ENCODE assay signal across 9 cellular contexts in the genomic region with DNA sequence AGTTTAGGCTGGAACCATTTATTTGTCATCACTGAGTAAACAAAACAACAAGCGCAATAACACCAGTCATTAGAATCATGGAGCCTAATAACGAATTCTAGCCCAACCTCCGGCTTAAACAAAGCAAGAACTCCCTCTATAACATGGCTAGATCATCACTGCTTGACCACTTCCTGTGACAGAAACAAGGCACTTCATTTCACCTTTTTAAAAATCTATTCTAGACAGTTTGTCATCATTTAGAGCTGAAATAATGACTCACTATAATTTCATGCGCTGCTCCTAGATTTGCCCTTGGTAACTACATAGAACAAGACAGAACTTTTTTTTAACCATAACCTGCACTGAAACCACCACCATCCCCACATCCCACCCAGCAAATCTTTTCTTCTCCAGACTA.
DNase-seq lines count a peak whose midpoint lies in the region; ATAC-seq, FAIRE-seq and TF ChIP-seq lines count a peak whose summit lies in the region.
"Had no signal": no experiment of that assay in that cellular context is flagged by ENCODE, and none has a peak within 500 bp of the region (broad histone marks: within the 10 kb centered on the region; RNA-seq: fewer than 3 reads in every experiment).

No MANE protein-coding gene starts in this region.

- no peak for TF ChIP-seq CTCF in Calu3 (IDR thresholded peaks at IDR 0.05; ENCODE audit: unreplicated experiment)
- no peak for TF ChIP-seq CTCF in K562 (IDR thresholded peaks at IDR 0.05 in 2 of 3, conservative IDR thresholded peaks at IDR 0.05 in 1 of 3; ENCODE audit: insufficient read depth in 2 of 3, low read depth in 1 of 3, low read length in 3 of 3)
- no peak for TF ChIP-seq CTCF in colonic mucosa (IDR thresholded peaks at IDR 0.05)

- no peak overlapping the region for H3K27ac ChIP-seq in K562 (ENCODE audit: extremely low read depth, low read depth, low read length)
- no peak overlapping the region for H3K27ac ChIP-seq in colonic mucosa
- H3K27ac ChIP-seq: vagina had no signal

- intact Hi-C loops in Calu3 (cut with micrococcal nuclease; ENCODE audit: unreplicated experiment) (no loop called here), K562 (cut with micrococcal nuclease) (loop anchor here (5.0 kb wide), 1 partner anchor 194 kb away; no protein-coding TSS in a partner anchor), left cardiac atrium (cut with DNase I) (loop anchor here in 1 of 2 donors (5.0 kb wide), 2 partner anchors 74 to 174 kb away; no protein-coding TSS in a partner anchor), colonic mucosa (cut with DNase I) (no loop called here)

- no peaks in the 10 kb centered on the region for H3K9me3 Mint-ChIP-seq in Calu3 (ENCODE audit: low read depth, unreplicated experiment)

- no peaks in the 10 kb centered on the region for H3K9me1 ChIP-seq in K562 (ENCODE audit: control insufficient read depth, insufficient read depth, low read length)

- no peak for TF ChIP-seq POLR2A in K562 (conservative IDR thresholded peaks at IDR 0.05)

- H3K27ac Mint-ChIP-seq in Calu3 (ENCODE audit: unreplicated experiment) = peak overlapping the region; percentile 15

- no peak for FAIRE-seq in K562 (lab: Jason Lieb, UNC)

- H3K4me3 Mint-ChIP-seq in Calu3 (ENCODE audit: low read depth, unreplicated experiment) = no peak overlapping the region

- ATAC-seq in GM19452 (IDR thresholded peaks at IDR 0.05; ENCODE audit: unreplicated experiment) (peak; percentile 49), HG03571 (IDR thresholded peaks at IDR 0.05; ENCODE audit: unreplicated experiment) (peak; percentile 36), K562 (no peak), GM21360 (IDR thresholded peaks at IDR 0.05; ENCODE audit: unreplicated experiment) (no peak), left cardiac atrium (no peak)

- WGBS in K562 (ENCODE audit: insufficient coverage, low coverage, missing lambda C conversion rate) = 70% methylated on average over 4 of the region's 4 CpGs

- peaks cover 16% of the 10 kb centered on the region for H3K4me1 Mint-ChIP-seq in Calu3 (ENCODE audit: low read depth, unreplicated experiment)

- no TSS peak for BruUV-seq in Calu3 (replicated peaks; lab: Mats Ljungman, UMichigan)
- BruUV-seq in K562 (replicated peaks; lab: Mats Ljungman, UMichigan) = no TSS peak

- POLR2A ChIA-PET in K562 (lab: Yijun Ruan, JAX) = interaction anchor here (0.6 to 0.9 kb wide), 3 partner anchors 13 to 83 kb away, joined by 3 read pairs; no protein-coding TSS in a partner anchor

- peaks cover 90% of the 10 kb centered on the region for H3K79me2 ChIP-seq in K562 (ENCODE audit: control insufficient read depth, insufficient read depth, low read length)

- H3K27me3 Mint-ChIP-seq in Calu3 (ENCODE audit: unreplicated experiment) = no peaks in the 10 kb centered on the region

- CTCF ChIA-PET in Calu3 (lab: Charles Lee) = interaction anchor here (1.1 kb wide), 1 partner anchor 80 kb away, joined by 3 read pairs; no protein-coding TSS in a partner anchor
- CTCF ChIA-PET in K562 (lab: Yijun Ruan, JAX; ENCODE audit: low intra/inter-chr PET ratio) = no interaction called here

- no peaks in the 10 kb centered on the region for H3K27me3 ChIP-seq in K562 (ENCODE audit: control insufficient read depth in 2 of 2, insufficient read depth in 2 of 2, low read length in 2 of 2)
- no peaks in the 10 kb centered on the region for H3K27me3 ChIP-seq in colonic mucosa
- H3K27me3 ChIP-seq: vagina had no signal

- no peaks in the 10 kb centered on the region for H4K20me1 ChIP-seq in K562 (replicated peaks; ENCODE audit: control insufficient read depth, insufficient read depth, low read length)

- in situ Hi-C loops in K562 (cut with MboI) = no loop called here

- no peaks in the 10 kb centered on the region for H3K36me3 ChIP-seq in K562 (ENCODE audit: control insufficient read depth, insufficient read depth, low read length)
- H3K36me3 ChIP-seq in colonic mucosa = no peaks in the 10 kb centered on the region
- H3K36me3 ChIP-seq: vagina had no signal

- no peak overlapping the region for H3K9ac ChIP-seq in K562 (ENCODE audit: insufficient read depth in 1 of 2, low read depth in 2 of 2, low read length in 2 of 2)
- H3K9ac ChIP-seq in colonic mucosa (ENCODE audit: low read depth in 2 of 2, low read length in 2 of 2) = no peak overlapping the region

- peaks cover 11% of the 10 kb centered on the region for H3K36me3 Mint-ChIP-seq in Calu3 (ENCODE audit: insufficient read depth, unreplicated experiment)

- H3K4me3 ChIP-seq in K562 = no peak overlapping the region
- no peak overlapping the region for H3K4me3 ChIP-seq in colonic mucosa
- H3K4me3 ChIP-seq: vagina had no signal

- no peak for DNase-seq in Calu3
- DNase-seq in K562 (ENCODE audit: extremely low read depth in 1 of 4, low spot score in 3 of 4) = no peak
- no peak for DNase-seq in NCI-H446 treated with DMSO at 0.1 percent for 48 hours (lab: John Stamatoyannopoulos, UW)
- DNase-seq in left cardiac atrium = no peak
- no peak for DNase-seq in colonic mucosa

- no peak for TF ChIP-seq EP300 in K562 (IDR thresholded peaks at IDR 0.05; ENCODE audit: low read length)

- H2AFZ ChIP-seq in K562 (ENCODE audit: low read depth, low read length) = no peak overlapping the region

- H3K4me2 ChIP-seq in K562 (ENCODE audit: insufficient read depth, low read length) = no peak overlapping the region

- H3K4me1 ChIP-seq in K562 (replicated peaks in 1 of 2; ENCODE audit: control insufficient read depth in 2 of 2, insufficient read depth in 2 of 2, low read length in 2 of 2) = peaks cover 5 to 55% of the 10 kb centered on the region in 2 experiments
- no peaks in the 10 kb centered on the region for H3K4me1 ChIP-seq in colonic mucosa

- no peak for TF ChIP-seq RAD21 in K562 (CRISPR knock-in tag; conservative IDR thresholded peaks at IDR 0.05 in 1 of 2, IDR thresholded peaks at IDR 0.05 in 1 of 2)

- H3K9me3 ChIP-seq in K562 (replicated peaks; ENCODE audit: control insufficient read depth, insufficient read depth, low read depth, low read length) = no peaks in the 10 kb centered on the region
- no peaks in the 10 kb centered on the region for H3K9me3 ChIP-seq in colonic mucosa
- H3K9me3 ChIP-seq: vagina had no signal

TF ChIP-seq in K562, 482 proteins besides CTCF, POLR2A, EP300 and RAD21:
- TF ChIP-seq ZNF12 (CRISPR knock-in tag; IDR thresholded peaks at IDR 0.05) = no peak
- peak; percentile 27; the same call in 1 of the 2 replicates for TF ChIP-seq GABPA (tag; conservative IDR thresholded peaks at IDR 0.05; ENCODE audit: low read depth)

Comparison
In these comparisons a context has a peak if more than half of its experiments do, and no peak if none do; other contexts are left out.
1. ATAC-seq: peak in GM19452 (single experiment) and HG03571 (single experiment); none in K562 (single experiment), GM21360 (single experiment) and left cardiac atrium (0 of 2).